Comparison of ENCODE assay signal across 22 cellular contexts in genomic region chr1:116429821-116430374, GRCh38. TPM values are rescaled to one million over a fixed set of nuclear protein-coding genes. Genes with fewer than 3 reads are reported as not detected.
DNase-seq lines count a peak whose midpoint lies in the region; ATAC-seq, FAIRE-seq and TF ChIP-seq lines count a peak whose summit lies in the region.
"Had no signal": no experiment of that assay in that cellular context is flagged by ENCODE, and none has a peak within 500 bp of the region (broad histone marks: within the 10 kb centered on the region; RNA-seq: fewer than 3 reads in every experiment).

No MANE protein-coding gene starts in this region.

- TF ChIP-seq EP300 in K562 (IDR thresholded peaks at IDR 0.05; ENCODE audit: low read length), result no peak

- H3K4me3 ChIP-seq in K562, result no peak overlapping the region
- H3K4me3 ChIP-seq: GM23248, SK-N-MC had no signal

- TF ChIP-seq CTCF in K562 (IDR thresholded peaks at IDR 0.05 in 2 of 3, conservative IDR thresholded peaks at IDR 0.05 in 1 of 3; ENCODE audit: insufficient read depth in 2 of 3, low read depth in 1 of 3, low read length in 3 of 3), result no peak

- no TSS peak for BruUV-seq in K562 (replicated peaks; lab: Mats Ljungman, UMichigan)

- H3K9me3 ChIP-seq in K562 (replicated peaks; ENCODE audit: control insufficient read depth, insufficient read depth, low read depth, low read length), result no peaks in the 10 kb centered on the region
- H3K9me3 ChIP-seq: BE2C had no signal

- WGBS in K562 (ENCODE audit: insufficient coverage, low coverage, missing lambda C conversion rate), result 58% methylated on average over 2 of the region's 2 CpGs

- H3K4me2 ChIP-seq in K562 (ENCODE audit: insufficient read depth, low read length), result no peak overlapping the region

- H3K9me1 ChIP-seq in K562 (ENCODE audit: control insufficient read depth, insufficient read depth, low read length), result no peaks in the 10 kb centered on the region

- H3K79me2 ChIP-seq in K562 (ENCODE audit: control insufficient read depth, insufficient read depth, low read length), result no peaks in the 10 kb centered on the region

- H3K27me3 ChIP-seq in K562 (ENCODE audit: control insufficient read depth in 2 of 2, insufficient read depth in 2 of 2, low read length in 2 of 2), result no peaks in the 10 kb centered on the region
- H3K27me3 ChIP-seq: BE2C had no signal

- DNase-seq in Right ventricle myocardium inferior (ENCODE audit: missing footprints) (no peak), cardiac septum (ENCODE audit: low spot score) (no peak), K562 (ENCODE audit: extremely low read depth in 1 of 4, low spot score in 3 of 4) (peak in 1 of 4 experiments; percentile 71), left cardiac atrium (no peak), mesenteric fat pad (ENCODE audit: low spot score) (no peak)
- DNase-seq: BE2C, GM23248, H9, KBM-7, MM.1S, NCI-H1092, NCI-H1436 treated with DMSO at 0.1 percent for 48 hours, NCI-H1930, NCI-H2171 treated with DMSO at 0.1 percent for 48 hours, NCI-H524 treated with DMSO at 0.1 percent for 48 hours, NCI-H82, SHP77 treated with DMSO at 0.1 percent for 48 hours, SW 1271 had no signal

- peak; percentile 65 for ATAC-seq in Right ventricle myocardium inferior
- ATAC-seq in K562, result 0 out of 3 replicates have a peak, but pooled peaks have one; percentile 7
- ATAC-seq in left cardiac atrium, result peak; percentile 62 to 76
- no peak for ATAC-seq in GM18868 (IDR thresholded peaks at IDR 0.05; ENCODE audit: unreplicated experiment)
- no peak for ATAC-seq in HG02759 (IDR thresholded peaks at IDR 0.05; ENCODE audit: unreplicated experiment)

- H3K4me1 ChIP-seq in K562 (replicated peaks in 1 of 2; ENCODE audit: control insufficient read depth in 2 of 2, insufficient read depth in 2 of 2, low read length in 2 of 2), result peaks cover 20 to 29% of the 10 kb centered on the region in 2 experiments; a peak in 4 of 5 replicates

- no peak for TF ChIP-seq POLR2A in K562 (conservative IDR thresholded peaks at IDR 0.05)

- H3K27ac ChIP-seq in K562 (ENCODE audit: extremely low read depth, low read depth, low read length), result no peak overlapping the region
- H3K27ac ChIP-seq: GM23248, SK-N-MC had no signal

- no peaks in the 10 kb centered on the region for H3K36me3 ChIP-seq in K562 (ENCODE audit: control insufficient read depth, insufficient read depth, low read length)
- H3K36me3 ChIP-seq: BE2C had no signal

- in situ Hi-C loops in K562 (cut with MboI), result no loop called here

- H4K20me1 ChIP-seq in K562 (replicated peaks; ENCODE audit: control insufficient read depth, insufficient read depth, low read length), result no peaks in the 10 kb centered on the region

- H3K9ac ChIP-seq in K562 (ENCODE audit: insufficient read depth in 1 of 2, low read depth in 2 of 2, low read length in 2 of 2), result peak overlapping the region in 1 of 2 experiments; percentile 53; a peak in 1 of 4 replicates
- H3K9ac ChIP-seq: GM23248 had no signal

- POLR2A ChIA-PET in K562 (lab: Yijun Ruan, JAX), result interaction anchor here (0.6 to 2.6 kb wide), 3 partner anchors 11 to 24 kb away, joined by 3 to 13 read pairs (median 3); no protein-coding TSS in a partner anchor

- intact Hi-C loops in Right ventricle myocardium inferior (cut with DNase I), result no loop called here
- intact Hi-C loops in cardiac septum (cut with DNase I), result loop anchor here (5.0 kb wide), 1 partner anchor 53 kb away; no protein-coding TSS in a partner anchor
- intact Hi-C loops in K562 (cut with micrococcal nuclease), result no loop called here
- intact Hi-C loops in left cardiac atrium (cut with DNase I), result loop anchor here (5.0 to 10.0 kb wide), 2 partner anchors 45 to 47 kb away; no protein-coding TSS in a partner anchor

- CTCF ChIA-PET in K562 (lab: Yijun Ruan, JAX; ENCODE audit: low intra/inter-chr PET ratio), result no interaction called here

- FAIRE-seq in K562 (lab: Jason Lieb, UNC), result peak; percentile 19
- FAIRE-seq: D721Med had no signal

- peak overlapping the region; percentile 25 for H2AFZ ChIP-seq in K562 (ENCODE audit: low read depth, low read length)
- H2AFZ ChIP-seq: GM23248 had no signal

- TF ChIP-seq RAD21 in K562 (CRISPR knock-in tag; conservative IDR thresholded peaks at IDR 0.05 in 1 of 2, IDR thresholded peaks at IDR 0.05 in 1 of 2), result no peak

TF ChIP-seq in K562, 482 proteins besides CTCF, POLR2A, EP300 and RAD21 (continues in another document):
- TF ChIP-seq GATAD2A (IDR thresholded peaks at IDR 0.05) (peak; percentile 66; the same call in 1 of the 2 replicates), SNIP1 (IDR thresholded peaks at IDR 0.05; ENCODE audit: low read depth) (no peak), ZNF124 (CRISPR knock-in tag; IDR thresholded peaks at IDR 0.05) (no peak), E2F6 (IDR thresholded peaks at IDR 0.05; ENCODE audit: borderline replicate concordance in 1 of 2, extremely low read depth in 1 of 2, insufficient read depth in 1 of 2, insufficient read length in 1 of 2, low read depth in 1 of 2, low read length in 1 of 2, poor library complexity in 1 of 2, severe bottlenecking in 1 of 2) (no peak), PHTF2 (CRISPR knock-in tag; IDR thresholded peaks at IDR 0.05) (no peak), DEAF1 (CRISPR knock-in tag; IDR thresholded peaks at IDR 0.05) (no peak), MIER1 (IDR thresholded peaks at IDR 0.05; ENCODE audit: low read depth) (peak; percentile 26; the same call in 1 of the 2 replicates), THRAP3 (IDR thresholded peaks at IDR 0.05; ENCODE audit: borderline replicate concordance) (peak; percentile 60; the same call in 1 of the 2 replicates), GTF3C2 (IDR thresholded peaks at IDR 0.05; ENCODE audit: borderline replicate concordance, extremely low read depth, insufficient read length) (no peak), SMAD2 (IDR thresholded peaks at IDR 0.05; ENCODE audit: low read depth, low read length) (no peak), POLR2AphosphoS5 (IDR thresholded peaks at IDR 0.05; ENCODE audit: control insufficient read depth, insufficient read depth, low read depth, low read length) (no peak), POLR2B (IDR thresholded peaks at IDR 0.05; ENCODE audit: low read depth, partially characterized antibody) (no peak)

RNA-seq across cellular contexts. Expression of gene ATP1A1, which starts 56.9 kb away (rescaled TPM):
- total RNA-seq in Right ventricle myocardium inferior, result 298 TPM
- 192 TPM for total RNA-seq in cardiac septum
- 725 and 867 TPM in 2 replicates for total RNA-seq in K562 (2011; cell fraction: chromatin; rRNA removed; ENCODE audit: low replicate concordance)
- 1,035 and 1,106 TPM in 2 replicates for total RNA-seq in K562 (2011; cell fraction: nucleolus; rRNA removed)
- 881 and 968 TPM in 2 replicates for total RNA-seq in K562 (2011; cell fraction: nucleoplasm; rRNA removed)
- total RNA-seq in K562 (2014; rRNA removed), result 234 and 262 TPM in 2 replicates
- 109 and 122 TPM in 2 replicates for total RNA-seq in K562 (2014; rRNA removed; fragmentation: Illumina TruSeq; extraction: Trizol)
- total RNA-seq in K562 (2015; rRNA removed; fragmentation: Illumina TruSeq; extraction: Trizol), result 99.3 and 103 TPM in 2 replicates
- 319 and 354 TPM in 2 replicates for total RNA-seq in K562 (2021)
- polyA plus RNA-seq in K562 (2011; rRNA removed), result 358 and 513 TPM in 2 replicates
- 378 and 399 TPM in 2 replicates for polyA plus RNA-seq in K562 (2011; cell fraction: cytosol; rRNA removed)
- 255 and 257 TPM in 2 replicates for polyA plus RNA-seq in K562 (2011; cell fraction: nucleus; rRNA removed)
- 185 and 295 TPM in 2 replicates for polyA plus RNA-seq in K562 (2012)
- 358 and 388 TPM in 2 replicates for polyA plus RNA-seq in K562 (2014; fragmentation: Illumina TruSeq; extraction: Trizol)
- polyA plus RNA-seq in K562 (2014; fragmentation: Nextera tagmentation; extraction: Ambion mirVana), result 100 to 1,000 TPM; 113 to 135 TPM
- polyA plus RNA-seq in K562 (2014; rRNA removed), result 261 and 293 TPM in 2 replicates
- polyA minus RNA-seq in K562 (2011; rRNA and poly(A)+ RNA removed), result 616 and 874 TPM in 2 replicates
- 258 and 300 TPM in 2 replicates for polyA minus RNA-seq in K562 (2011; cell fraction: cytosol; rRNA and poly(A)+ RNA removed)
- 138 and 192 TPM in 2 replicates for polyA minus RNA-seq in K562 (2011; cell fraction: nucleus; rRNA and poly(A)+ RNA removed)
- total RNA-seq in left cardiac atrium, result 100 to 1,000 TPM; 183 to 281 TPM
- 192 TPM for total RNA-seq in mesenteric fat pad

Comparison
In these comparisons a context has a peak if more than half of its experiments do, and no peak if none do; other contexts are left out.
1. intact Hi-C loops: an anchor here in cardiac septum (5.0 kb wide) and left cardiac atrium (5.0 to 10.0 kb wide); none called in Right ventricle myocardium inferior and K562.
2. ATAC-seq: peak in Right ventricle myocardium inferior (single experiment), K562 (single experiment) and left cardiac atrium (2 of 2); none in GM18868 (single experiment) and HG02759 (single experiment).